ENCODE assay signal across 8 cellular contexts in genomic region chr13:36297259-36297599, GRCh38. TPM values are rescaled to one million over a fixed set of nuclear protein-coding genes. Genes with fewer than 3 reads are reported as not detected.
DNase-seq lines count a peak whose midpoint lies in the region; ATAC-seq lines count a peak whose summit lies in the region.

No MANE protein-coding gene starts in this region.

- no peak for DNase-seq in activated T-cell treated with anti-CD3 and anti-CD28 coated beads, Interleukin-2, amount 50 U/mL, for 72 hours
- DNase-seq in activated T-cell treated with anti-CD3 and anti-CD28 coated beads, Interleukin-2, amount 50 U/mL, for 48 hours: no peak
- DNase-seq in activated T-helper 2 cell treated with anti-CD3 and anti-CD28 coated beads, Interferon-gamma antibody, Interleukin-2, Interleukin-4, amounts not matched to agents 10 μg/mL and 5 μg/mL and 100 μg/mL, durations not matched to agents 14 hours and 24 hours and 36 hours (ENCODE audit: low spot score): no peak
- DNase-seq in hepatic stellate cell (ENCODE audit: low spot score) (peak; percentile 27), NCI-H146 (lab: John Stamatoyannopoulos, UW) (no peak)
- DNase-seq in activated CD4-positive, alpha-beta T cell treated with anti-CD3 and anti-CD28 coated beads, Interleukin-2, amount 50 U/mL, for 48 hours: no peak

- peaks cover 12% of the 10 kb centered on the region for H3K4me1 Mint-ChIP-seq in activated T-cell treated with anti-CD3 and anti-CD28 coated beads, Interleukin-2, amount 50 U/mL, for 72 hours (ENCODE audit: low read depth)
- peaks cover 8% of the 10 kb centered on the region for H3K4me1 Mint-ChIP-seq in activated T-helper 2 cell treated with anti-CD3 and anti-CD28 coated beads, Interferon-gamma antibody, Interleukin-2, Interleukin-4, amounts not matched to agents 10 μg/mL and 5 μg/mL and 100 μg/mL, durations not matched to agents 14 hours and 24 hours and 36 hours (ENCODE audit: low read depth)

- H3K9me3 Mint-ChIP-seq in activated T-cell treated with anti-CD3 and anti-CD28 coated beads, Interleukin-2, amount 50 U/mL, for 72 hours: no peaks in the 10 kb centered on the region
- H3K9me3 Mint-ChIP-seq in activated T-helper 2 cell treated with anti-CD3 and anti-CD28 coated beads, Interferon-gamma antibody, Interleukin-2, Interleukin-4, amounts not matched to agents 10 μg/mL and 5 μg/mL and 100 μg/mL, durations not matched to agents 14 hours and 24 hours and 36 hours: no peaks in the 10 kb centered on the region

- peak overlapping the region; percentile 90 for H3K4me2 ChIP-seq in skeletal muscle satellite cell (ENCODE audit: low read length)

- peaks cover 45% of the 10 kb centered on the region for H3K27me3 Mint-ChIP-seq in activated T-cell treated with anti-CD3 and anti-CD28 coated beads, Interleukin-2, amount 50 U/mL, for 72 hours (ENCODE audit: low read depth)
- H3K27me3 Mint-ChIP-seq in activated T-helper 2 cell treated with anti-CD3 and anti-CD28 coated beads, Interferon-gamma antibody, Interleukin-2, Interleukin-4, amounts not matched to agents 10 μg/mL and 5 μg/mL and 100 μg/mL, durations not matched to agents 14 hours and 24 hours and 36 hours (ENCODE audit: low read depth): peaks cover 40% of the 10 kb centered on the region

- H3K4me1 ChIP-seq in skeletal muscle satellite cell (ENCODE audit: control insufficient read depth, insufficient read depth, low read length): peaks cover 7% of the 10 kb centered on the region

- H3K36me3 ChIP-seq in skeletal muscle satellite cell (ENCODE audit: insufficient read depth, low read length): no peaks in the 10 kb centered on the region

- no peaks in the 10 kb centered on the region for H3K27me3 ChIP-seq in skeletal muscle satellite cell (ENCODE audit: control insufficient read depth, insufficient read depth, low read length)

- no peaks in the 10 kb centered on the region for H3K9me3 ChIP-seq in skeletal muscle satellite cell (replicated peaks; ENCODE audit: low read length)

- intact Hi-C loops in activated T-helper 2 cell treated with anti-CD3 and anti-CD28 coated beads, Interferon-gamma antibody, Interleukin-2, Interleukin-4, amounts not matched to agents 10 μg/mL and 5 μg/mL and 100 μg/mL, durations not matched to agents 14 hours and 24 hours and 36 hours (cut with micrococcal nuclease): loop anchor here (1.0 to 5.0 kb wide), 2 partner anchors 48 to 125 kb away; no protein-coding TSS in a partner anchor

- peak overlapping the region; percentile 82 for H3K4me3 ChIP-seq in skeletal muscle satellite cell (ENCODE audit: low read length)

- peak overlapping the region; percentile 76 for H3K9ac ChIP-seq in skeletal muscle satellite cell (ENCODE audit: low read depth, low read length)

- no peak for ATAC-seq in activated T-cell treated with anti-CD3 and anti-CD28 coated beads, Interleukin-2, amount 50 U/mL, for 72 hours (replicated peaks in 1 of 2)
- ATAC-seq in HG03378 (IDR thresholded peaks at IDR 0.05; ENCODE audit: unreplicated experiment): peak; percentile 55

- peak overlapping the region; percentile 8 for H3K27ac Mint-ChIP-seq in activated T-cell treated with anti-CD3 and anti-CD28 coated beads, Interleukin-2, amount 50 U/mL, for 72 hours
- no peak overlapping the region for H3K27ac Mint-ChIP-seq in activated T-helper 2 cell treated with anti-CD3 and anti-CD28 coated beads, Interferon-gamma antibody, Interleukin-2, Interleukin-4, amounts not matched to agents 10 μg/mL and 5 μg/mL and 100 μg/mL, durations not matched to agents 14 hours and 24 hours and 36 hours

- peak overlapping the region; percentile 87 to 91 for H3K4me3 Mint-ChIP-seq in activated T-cell treated with anti-CD3 and anti-CD28 coated beads, Interleukin-2, amount 50 U/mL, for 72 hours
- peak overlapping the region; percentile 83 for H3K4me3 Mint-ChIP-seq in activated T-helper 2 cell treated with anti-CD3 and anti-CD28 coated beads, Interferon-gamma antibody, Interleukin-2, Interleukin-4, amounts not matched to agents 10 μg/mL and 5 μg/mL and 100 μg/mL, durations not matched to agents 14 hours and 24 hours and 36 hours (ENCODE audit: low read depth)

- peaks cover 0 to 2% of the 10 kb centered on the region in 2 donors for H3K36me3 Mint-ChIP-seq in activated T-cell treated with anti-CD3 and anti-CD28 coated beads, Interleukin-2, amount 50 U/mL, for 72 hours (ENCODE audit: insufficient read depth in 2 of 2)
- H3K36me3 Mint-ChIP-seq in activated T-helper 2 cell treated with anti-CD3 and anti-CD28 coated beads, Interferon-gamma antibody, Interleukin-2, Interleukin-4, amounts not matched to agents 10 μg/mL and 5 μg/mL and 100 μg/mL, durations not matched to agents 14 hours and 24 hours and 36 hours (ENCODE audit: low read depth): no peaks in the 10 kb centered on the region

RNA-seq across cellular contexts. Expression of gene CCDC169, which starts 0.4 kb away (rescaled TPM):
- 1 to 10 TPM in 1 of 2 donors, under 1 TPM in 1; 0.70 to 1.4 TPM for total RNA-seq in activated T-cell treated with anti-CD3 and anti-CD28 coated beads, Interleukin-2, amount 50 U/mL, for 72 hours
- 0.23 and 0.46 TPM in 2 replicates for total RNA-seq in activated T-helper 2 cell treated with anti-CD3 and anti-CD28 coated beads, Interferon-gamma antibody, Interleukin-2, Interleukin-4, amounts not matched to agents 10 μg/mL and 5 μg/mL and 100 μg/mL, durations not matched to agents 14 hours and 24 hours and 36 hours
- 2.0 and 2.8 TPM in 2 replicates for total RNA-seq in skeletal muscle satellite cell (2012; rRNA removed)

RNA-seq across cellular contexts. Expression of gene SPART, which starts 49.0 kb away (rescaled TPM):
- total RNA-seq in activated T-cell treated with anti-CD3 and anti-CD28 coated beads, Interleukin-2, amount 50 U/mL, for 72 hours: 10 to 100 TPM; 12.2 to 23.4 TPM
- total RNA-seq in activated T-helper 2 cell treated with anti-CD3 and anti-CD28 coated beads, Interferon-gamma antibody, Interleukin-2, Interleukin-4, amounts not matched to agents 10 μg/mL and 5 μg/mL and 100 μg/mL, durations not matched to agents 14 hours and 24 hours and 36 hours: 31.7 and 32.0 TPM in 2 replicates
- 39.5 and 67.4 TPM in 2 replicates for total RNA-seq in skeletal muscle satellite cell (2012; rRNA removed)
